ENCODE assay signal across 8 cellular contexts in the genomic region with DNA sequence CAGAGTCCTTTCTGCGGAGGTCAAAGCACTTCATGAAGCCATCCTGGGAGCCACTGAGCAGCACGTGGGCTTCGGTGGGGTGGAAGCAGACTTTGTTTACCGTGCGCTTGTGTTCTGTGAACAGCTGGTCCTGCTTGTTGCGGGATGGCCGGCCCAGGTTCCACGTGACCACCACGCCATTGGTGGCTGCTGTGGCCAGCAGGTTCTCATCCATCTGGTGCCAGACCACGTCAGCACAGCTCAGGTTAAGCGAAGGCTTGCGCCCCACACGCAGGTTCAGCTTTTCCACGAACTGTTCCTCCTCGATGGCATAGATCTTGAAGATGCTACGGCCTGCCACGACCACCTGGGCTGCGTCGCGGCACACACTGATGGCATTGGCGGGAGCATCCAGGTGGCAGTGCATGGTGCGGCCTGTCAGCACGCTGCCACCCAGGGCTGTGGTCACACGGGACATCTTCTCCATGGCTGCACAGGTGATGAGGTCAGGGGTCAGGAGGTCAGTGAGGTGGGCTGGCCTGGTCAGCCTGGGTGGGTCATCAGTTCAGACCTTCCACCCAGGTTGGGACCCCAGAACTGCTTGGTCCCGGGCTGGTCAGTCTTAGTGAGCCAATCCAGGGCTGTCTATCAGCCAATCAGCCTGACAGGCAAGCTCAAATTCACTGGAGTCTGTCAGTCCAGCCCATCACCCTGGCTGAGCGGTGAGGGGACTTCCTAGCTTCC. TPM values are rescaled to one million over a fixed set of nuclear protein-coding genes. Genes with fewer than 3 reads are reported as not detected.
DNase-seq lines count a peak whose midpoint lies in the region; ATAC-seq and TF ChIP-seq lines count a peak whose summit lies in the region.

No MANE protein-coding gene starts in this region.

- no peaks in the 10 kb centered on the region for H3K27me3 ChIP-seq in Karpas-422 (ENCODE audit: low read length)

- no peak for TF ChIP-seq CTCF in AG09309 (IDR thresholded peaks at IDR 0.05; ENCODE audit: control insufficient read depth, insufficient read depth, low read depth, low read length, missing control alignments)

- no peaks in the 10 kb centered on the region for H4K20me1 ChIP-seq in Karpas-422 (ENCODE audit: insufficient read depth, low read depth, low read length)

- H3K9me3 Mint-ChIP-seq in naive B cell: no peaks in the 10 kb centered on the region

- peaks cover 6% of the 10 kb centered on the region; the same call in 1 of the 2 replicates for H3K79me2 ChIP-seq in Karpas-422 (ENCODE audit: low read length)

- no peaks in the 10 kb centered on the region; the same call in 1 of the 2 replicates for H3K9me2 ChIP-seq in Karpas-422 (replicated peaks; ENCODE audit: insufficient read depth, low read length)

- DNase-seq in AG09309 (ENCODE audit: low read depth) (no peak), Karpas-422 (no peak), naive B cell (no peak), HuH-7.5 (ENCODE audit: low spot score) (no peak), SIG-M5 (lab: John Stamatoyannopoulos, UW) (no peak)

- no peaks in the 10 kb centered on the region for H3K36me3 ChIP-seq in Karpas-422 (ENCODE audit: insufficient read depth, low read length)

- H3K36me3 Mint-ChIP-seq in naive B cell: no peaks in the 10 kb centered on the region

- peak overlapping the region; percentile 95 for H3K9ac ChIP-seq in Karpas-422 (ENCODE audit: low read length)

- peaks cover 0 to 15% (median 13%) of the 10 kb centered on the region in 3 donors for H3K27me3 Mint-ChIP-seq in naive B cell

- peak overlapping the region; percentile 96 for H3K4me3 ChIP-seq in AG09309 (ENCODE audit: control insufficient read depth, low read depth, low read length)
- H3K4me3 ChIP-seq in Karpas-422 (ENCODE audit: low read length): peak overlapping the region; percentile 97

- peak overlapping the region; percentile 95 for H3K4me2 ChIP-seq in Karpas-422 (ENCODE audit: low read depth, low read length, poor library complexity, severe bottlenecking)

- H2AFZ ChIP-seq in Karpas-422 (ENCODE audit: low read length): no peak overlapping the region

- H3K9me3 ChIP-seq in Karpas-422 (ENCODE audit: low read length): no peaks in the 10 kb centered on the region

- H3K27ac Mint-ChIP-seq in naive B cell: peak overlapping the region in 5 of 6 donors; percentile 33 to 96 (median 56)

- ATAC-seq in naive B cell (ENCODE audit: low read depth in 2 of 2) (no peak), GM21619 (IDR thresholded peaks at IDR 0.05; ENCODE audit: unreplicated experiment) (no peak), GM19351 (IDR thresholded peaks at IDR 0.05; ENCODE audit: unreplicated experiment) (no peak)

- H3K4me3 Mint-ChIP-seq in naive B cell: peak overlapping the region; percentile 89 to 97 (median 94)

- H3K27ac ChIP-seq in Karpas-422 (ENCODE audit: low read length) (peak overlapping the region; percentile 56), cingulate gyrus (ENCODE audit: low read depth, low read length) (peak overlapping the region; percentile 65)

- peaks cover 22 to 40% (median 29%) of the 10 kb centered on the region in 3 donors for H3K4me1 Mint-ChIP-seq in naive B cell

- peaks cover 19% of the 10 kb centered on the region for H3K4me1 ChIP-seq in Karpas-422 (ENCODE audit: low read length)

RNA-seq across cellular contexts. Expression of gene WDR24, which starts 0.9 kb away (rescaled TPM):
- 4.5 and 8.2 TPM in 2 replicates for total RNA-seq in Karpas-422 (2014; rRNA removed; shearing (Covaris generic); ENCODE audit: low replicate concordance)
- polyA plus RNA-seq in naive B cell (ENCODE audit: low read depth in 6 of 6): 10 to 100 TPM in 4 of 6 donors, 1 to 10 TPM in 2; 4.6 to 16.2 (median 11.4) TPM

RNA-seq across cellular contexts. Expression of gene JMJD8, which starts 5.2 kb away (rescaled TPM):
- 27.6 and 28.1 TPM in 2 replicates for total RNA-seq in Karpas-422 (2014; rRNA removed; shearing (Covaris generic); ENCODE audit: low replicate concordance)
- polyA plus RNA-seq in naive B cell (ENCODE audit: low read depth in 6 of 6): 10 to 100 TPM; 38.1 to 62.6 (median 40.0) TPM

RNA-seq across cellular contexts. Expression of gene STUB1, which starts 9.1 kb away (rescaled TPM):
- total RNA-seq in Karpas-422 (2014; rRNA removed; shearing (Covaris generic); ENCODE audit: low replicate concordance): 142 and 145 TPM in 2 replicates
- polyA plus RNA-seq in naive B cell (ENCODE audit: low read depth in 6 of 6): 100 to 1,000 TPM; 121 to 180 (median 128) TPM

RNA-seq across cellular contexts. Expression of gene RHBDL1, which starts 13.9 kb away (rescaled TPM):
- 3.6 and 15.2 TPM in 2 replicates for total RNA-seq in Karpas-422 (2014; rRNA removed; shearing (Covaris generic); ENCODE audit: low replicate concordance)
- polyA plus RNA-seq in naive B cell (ENCODE audit: low read depth in 6 of 6): not detected

RNA-seq across cellular contexts. Expression of gene FBXL16, which starts 16.3 kb away (rescaled TPM):
- 0.48 and 2.1 TPM in 2 replicates for total RNA-seq in Karpas-422 (2014; rRNA removed; shearing (Covaris generic); ENCODE audit: low replicate concordance)
- polyA plus RNA-seq in naive B cell (ENCODE audit: low read depth in 6 of 6): 1 to 10 TPM in 1 of 6 donors, under 1 TPM in 4, not detected in 1; 0.23 to 7.9 (median 0.56) TPM
